ENCODE assay signal across 19 cellular contexts in the genomic region with DNA sequence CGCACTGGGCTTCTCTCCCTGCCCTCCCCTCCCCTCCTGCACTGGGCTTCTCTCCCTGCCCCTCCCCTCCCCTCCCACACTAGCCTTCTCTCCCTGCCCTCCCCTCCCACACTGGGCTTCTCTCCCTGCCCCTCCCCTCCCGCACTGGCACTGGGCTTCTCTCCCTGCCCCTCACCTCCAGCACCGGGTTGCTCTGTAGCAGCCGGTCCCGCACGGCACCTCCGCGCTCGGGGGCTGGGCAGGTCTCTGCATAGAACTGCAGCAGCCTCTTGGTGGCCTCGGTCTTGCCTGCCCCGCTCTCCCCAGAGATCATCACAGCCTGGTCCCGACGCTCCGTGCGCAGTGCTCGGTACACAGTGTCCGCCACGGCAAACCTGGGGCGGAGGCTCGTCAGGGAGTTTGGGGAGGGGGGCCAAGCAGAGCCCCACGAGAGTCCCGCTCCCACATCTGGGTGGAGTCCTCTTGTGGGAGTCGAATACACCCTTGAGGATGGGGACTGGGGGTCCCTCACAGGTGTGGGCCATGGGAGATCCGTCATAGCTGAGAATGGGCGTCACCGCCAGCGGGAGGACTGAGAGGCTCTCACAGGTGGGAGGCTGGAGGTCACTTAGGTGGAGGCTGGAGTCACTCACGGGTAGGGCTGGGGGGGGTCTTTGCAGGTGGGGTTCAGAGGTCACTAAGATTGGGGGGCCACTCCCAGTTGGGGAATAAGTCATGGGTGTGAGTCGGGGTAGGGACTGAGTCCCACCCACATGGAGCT. TPM values are rescaled to one million over a fixed set of nuclear protein-coding genes. Genes with fewer than 3 reads are reported as not detected.
DNase-seq lines count a peak whose midpoint lies in the region; ATAC-seq and TF ChIP-seq lines count a peak whose summit lies in the region.
"Had no signal": no experiment of that assay in that cellular context is flagged by ENCODE, and none has a peak within 500 bp of the region (broad histone marks: within the 10 kb centered on the region; RNA-seq: fewer than 3 reads in every experiment).

No MANE protein-coding gene starts in this region.

- H3K27ac Mint-ChIP-seq in MCF 10A (ENCODE audit: low read depth, unreplicated experiment) (no peak overlapping the region), neural progenitor cell (peak overlapping the region; percentile 66)
- H3K27ac Mint-ChIP-seq: stimulated activated naive CD8-positive, alpha-beta T cell treated with anti-CD3 and anti-CD28 coated beads, Interleukin-15, Interleukin-2, amounts not matched to agents 100 ng/mL and 50 ng/mL, for 24 hours had no signal

- TF ChIP-seq CTCF in breast epithelium (IDR thresholded peaks at IDR 0.05) (no peak), MCF 10A (IDR thresholded peaks at IDR 0.05; ENCODE audit: unreplicated experiment) (no peak), esophagus muscularis mucosa (IDR thresholded peaks at IDR 0.05) (no peak), neural progenitor cell (IDR thresholded peaks at IDR 0.05) (no peak), uterus (IDR thresholded peaks at IDR 0.05) (no peak)

- no peaks in the 10 kb centered on the region for H3K27me3 Mint-ChIP-seq in MCF 10A (ENCODE audit: insufficient read depth, unreplicated experiment)
- H3K27me3 Mint-ChIP-seq in neural progenitor cell (ENCODE audit: insufficient read depth, low read depth): peaks cover 4% of the 10 kb centered on the region
- H3K27me3 Mint-ChIP-seq: CD4-positive, CD25-positive, alpha-beta regulatory T cell; stimulated activated naive CD8-positive, alpha-beta T cell treated with anti-CD3 and anti-CD28 coated beads, Interleukin-15, Interleukin-2, amounts not matched to agents 100 ng/mL and 50 ng/mL, for 24 hours had no signal

- H3K4me3 Mint-ChIP-seq in MCF 10A (ENCODE audit: unreplicated experiment) (no peak overlapping the region), neural progenitor cell (peak overlapping the region; percentile 81)
- H3K4me3 Mint-ChIP-seq: stimulated activated naive CD8-positive, alpha-beta T cell treated with anti-CD3 and anti-CD28 coated beads, Interleukin-15, Interleukin-2, amounts not matched to agents 100 ng/mL and 50 ng/mL, for 24 hours had no signal

- peaks cover under 1% of the 10 kb centered on the region for H3K36me3 ChIP-seq in breast epithelium
- H3K36me3 ChIP-seq in esophagus muscularis mucosa: peaks cover 45 to 64% (median 62%) of the 10 kb centered on the region in 4 donors
- no peaks in the 10 kb centered on the region for H3K36me3 ChIP-seq in neural progenitor cell
- H3K36me3 ChIP-seq in uterus: no peaks in the 10 kb centered on the region

- no peak for TF ChIP-seq EP300 in esophagus muscularis mucosa (IDR thresholded peaks at IDR 0.05)

- POLR2A ChIA-PET in MCF 10A (lab: Yijun Ruan, JAX): no interaction called here

- H3K27me3 ChIP-seq in breast epithelium: no peaks in the 10 kb centered on the region
- no peaks in the 10 kb centered on the region for H3K27me3 ChIP-seq in esophagus muscularis mucosa
- peaks cover 21% of the 10 kb centered on the region for H3K27me3 ChIP-seq in neural progenitor cell
- H3K27me3 ChIP-seq in uterus: no peaks in the 10 kb centered on the region

- H3K36me3 Mint-ChIP-seq in MCF 10A (ENCODE audit: insufficient read depth, unreplicated experiment) (peaks cover 61% of the 10 kb centered on the region), neural progenitor cell (peaks cover 11% of the 10 kb centered on the region)

- no peak for ATAC-seq in left lobe of liver
- no peak for ATAC-seq in GM21423 (IDR thresholded peaks at IDR 0.05; ENCODE audit: unreplicated experiment)
- ATAC-seq: SK-N-SH treated with all-trans-retinoic acid at 6 μM for 48 hours had no signal

- H3K4me1 Mint-ChIP-seq in MCF 10A (ENCODE audit: insufficient read depth, unreplicated experiment) (peaks cover 6% of the 10 kb centered on the region), neural progenitor cell (peaks cover 20% of the 10 kb centered on the region)

- DNase-seq in breast epithelium (ENCODE audit: low spot score in 2 of 2) (no peak), MCF 10A (ENCODE audit: unreplicated experiment) (no peak), esophagus muscularis mucosa (ENCODE audit: extremely low spot score) (no peak), neural progenitor cell (ENCODE audit: low spot score) (no peak), uterus (no peak), left lobe of liver (ENCODE audit: low spot score) (no peak), NCI-H146 (lab: John Stamatoyannopoulos, UW) (no peak)
- DNase-seq: activated CD8-positive, alpha-beta memory T cell treated with anti-CD3 and anti-CD28 coated beads for 24 hours; activated gamma-delta T cell; CD4-positive, CD25-positive, alpha-beta regulatory T cell; effector CD8-positive, alpha-beta T cell; foreskin fibroblast; KG1; mammary epithelial cell; NCI-H1417; NCI-H226 had no signal

- H2AFZ ChIP-seq in neural progenitor cell (replicated peaks): no peak overlapping the region

- no peak overlapping the region for H3K4me3 ChIP-seq in breast epithelium
- H3K4me3 ChIP-seq in esophagus muscularis mucosa: peak overlapping the region in 1 of 4 donors; percentile 20
- no peak overlapping the region for H3K4me3 ChIP-seq in neural progenitor cell
- H3K4me3 ChIP-seq in uterus: no peak overlapping the region

- peaks cover 34% of the 10 kb centered on the region for H3F3A ChIP-seq in neural progenitor cell (ENCODE audit: low read depth)

- H3K4me2 ChIP-seq in neural progenitor cell: no peak overlapping the region

- H3K27ac ChIP-seq in breast epithelium (peak overlapping the region; percentile 8 to 66), esophagus muscularis mucosa (replicated peaks in 1 of 4) (peak overlapping the region; percentile 68 to 99 (median 96)), neural progenitor cell (no peak overlapping the region), uterus (peak overlapping the region; percentile 33 to 53)

- H3K9ac ChIP-seq in neural progenitor cell: no peak overlapping the region

- H3K9me3 Mint-ChIP-seq in MCF 10A (ENCODE audit: unreplicated experiment) (no peaks in the 10 kb centered on the region), neural progenitor cell (no peaks in the 10 kb centered on the region)
- H3K9me3 Mint-ChIP-seq: stimulated activated naive CD8-positive, alpha-beta T cell treated with anti-CD3 and anti-CD28 coated beads, Interleukin-15, Interleukin-2, amounts not matched to agents 100 ng/mL and 50 ng/mL, for 24 hours had no signal

- no peaks in the 10 kb centered on the region for H3K79me2 ChIP-seq in neural progenitor cell (ENCODE audit: low read depth)

- H4K20me1 ChIP-seq in neural progenitor cell (ENCODE audit: low read depth): peaks cover 8% of the 10 kb centered on the region

- intact Hi-C loops in breast epithelium (cut with DNase I; ENCODE audit: low total_unique reads) (no loop called here), MCF 10A (cut with micrococcal nuclease) (no loop called here), esophagus muscularis mucosa (cut with DNase I) (no loop called here), uterus (cut with DNase I; ENCODE audit: low total_unique reads) (no loop called here)

- H3K4me1 ChIP-seq in breast epithelium (peaks cover 4 to 7% of the 10 kb centered on the region in 2 donors), esophagus muscularis mucosa (peaks cover 51 to 70% (median 63%) of the 10 kb centered on the region in 4 donors), neural progenitor cell (peaks cover 15% of the 10 kb centered on the region), uterus (peaks cover 0 to 21% of the 10 kb centered on the region in 2 donors)

- CTCF ChIA-PET in MCF 10A (lab: Yijun Ruan, JAX): no interaction called here

- BruUV-seq in MCF 10A (replicated peaks; lab: Mats Ljungman, UMichigan): no TSS peak

- 69% methylated on average over 29 of the region's 29 CpGs for WGBS in esophagus muscularis mucosa

- no peak for TF ChIP-seq POLR2A in breast epithelium (IDR thresholded peaks at IDR 0.05)
- TF ChIP-seq POLR2A in esophagus muscularis mucosa (IDR thresholded peaks at IDR 0.05; ENCODE audit: low read depth): no peak
- TF ChIP-seq POLR2A in uterus (IDR thresholded peaks at IDR 0.05): no peak

- H3K9me3 ChIP-seq in breast epithelium: no peaks in the 10 kb centered on the region
- H3K9me3 ChIP-seq in esophagus muscularis mucosa: no peaks in the 10 kb centered on the region
- H3K9me3 ChIP-seq in neural progenitor cell (ENCODE audit: low read depth): no peaks in the 10 kb centered on the region
- no peaks in the 10 kb centered on the region for H3K9me3 ChIP-seq in uterus

RNA-seq across cellular contexts. Expression of a gene that starts 9.6 kb away (rescaled TPM):
- total RNA-seq in breast epithelium (100 to 1,000 TPM in 2 of 3 donors, 10 to 100 TPM in 1; 99.5 to 235 (median 137) TPM), MCF 10A (2022) (175 and 216 TPM in 2 replicates), esophagus muscularis mucosa (100 to 1,000 TPM; 248 to 444 (median 347) TPM), neural progenitor cell (ENCODE audit: low replicate concordance) (28.7 and 40.6 TPM in 2 replicates), uterus (100 to 1,000 TPM in 2 of 4 donors, 10 to 100 TPM in 2; 89.1 to 276 (median 116) TPM), left lobe of liver (62.5 TPM)

RNA-seq across cellular contexts. Expression of a gene that starts 26.8 kb away (rescaled TPM):
- total RNA-seq in breast epithelium: 10 to 100 TPM; 73.7 to 84.5 (median 76.8) TPM
- 70.6 and 82.9 TPM in 2 replicates for total RNA-seq in MCF 10A (2022)
- total RNA-seq in esophagus muscularis mucosa: 100 to 1,000 TPM in 1 of 4 donors, 10 to 100 TPM in 3; 59.8 to 102 (median 75.7) TPM
- total RNA-seq in neural progenitor cell (ENCODE audit: low replicate concordance): 52.2 and 59.6 TPM in 2 replicates
- total RNA-seq in uterus: 100 to 1,000 TPM in 1 of 4 donors, 10 to 100 TPM in 3; 34.6 to 118 (median 57.3) TPM
- total RNA-seq in left lobe of liver: 33.7 TPM

RNA-seq across cellular contexts. Expression of a gene that starts 33.5 kb away (rescaled TPM):
- 100 to 1,000 TPM in 1 of 3 donors, 10 to 100 TPM in 2; 75.2 to 177 (median 88.8) TPM for total RNA-seq in breast epithelium
- 25.5 and 28.9 TPM in 2 replicates for total RNA-seq in MCF 10A (2022)
- total RNA-seq in esophagus muscularis mucosa: 10 to 100 TPM; 62.0 to 89.3 (median 76.1) TPM
- total RNA-seq in neural progenitor cell (ENCODE audit: low replicate concordance): 11.7 and 20.9 TPM in 2 replicates
- 10 to 100 TPM; 14.1 to 49.3 (median 31.4) TPM for total RNA-seq in uterus
- total RNA-seq in left lobe of liver: 11.9 TPM
